ENCODE assay signal across 6 cellular contexts in the genomic region with DNA sequence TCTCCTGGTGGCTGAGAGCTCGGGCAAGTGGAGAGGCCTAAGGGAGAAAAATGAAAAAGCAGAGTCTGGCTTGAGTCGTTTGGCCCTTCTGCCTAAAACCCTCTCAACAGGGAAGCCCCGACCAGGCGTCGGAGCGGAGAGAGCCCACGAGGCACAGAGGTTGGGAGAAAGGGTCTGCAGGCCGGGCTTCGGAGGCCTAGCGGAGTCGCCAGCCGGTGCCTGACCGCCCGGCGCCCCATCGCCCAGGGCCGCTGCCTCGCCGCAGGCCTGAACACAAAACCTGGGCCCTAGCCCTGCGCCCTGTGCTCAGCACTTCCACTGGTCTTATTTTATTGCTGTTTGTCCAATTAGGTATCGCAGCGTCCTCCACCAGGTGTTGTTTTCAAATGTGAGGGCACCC.
A peak's percentile ranks its signal among the peaks of the same experiment; 100 is the strongest.
DNase-seq lines count a peak whose midpoint lies in the region; ATAC-seq and TF ChIP-seq lines count a peak whose summit lies in the region.
"Not testable (repeated sequence)": the region's sequence is repeated elsewhere in the genome, so short reads cannot be mapped to it uniquely, and the experiment has no call there.

No MANE protein-coding gene starts in this region.

- peaks cover 23% of the 10 kb centered on the region for H3K4me1 Mint-ChIP-seq in T-helper 17 cell
- H3K4me1 Mint-ChIP-seq in central memory CD8-positive, alpha-beta T cell, result peaks cover 70% of the 10 kb centered on the region
- peaks cover 34% of the 10 kb centered on the region for H3K4me1 Mint-ChIP-seq in memory B cell
- peaks cover 20 to 34% (median 31%) of the 10 kb centered on the region in 4 donors for H3K4me1 Mint-ChIP-seq in naive thymus-derived CD8-positive, alpha-beta T cell
- H3K4me1 Mint-ChIP-seq in stimulated activated naive B cell treated with anti-CD40 and anti-IgM and Interleukin-4, amounts not matched to agents 10 μg/mL and 1 μg/mL and 100 μg/mL, for 72 hours, result peaks cover 31 to 59% of the 10 kb centered on the region in 2 donors

- not testable (repeated sequence) for ATAC-seq in T-helper 17 cell; central memory CD8-positive, alpha-beta T cell (replicated peaks; ENCODE audit: extremely low read depth, poor library complexity, severe bottlenecking); memory B cell (ENCODE audit: low read depth); naive thymus-derived CD8-positive, alpha-beta T cell; stimulated activated naive B cell treated with anti-CD40 and anti-IgM and Interleukin-4, amounts not matched to agents 10 μg/mL and 1 μg/mL and 100 μg/mL, for 72 hours (replicated peaks)

- peak overlapping the region; percentile 33 for H3K4me3 Mint-ChIP-seq in T-helper 17 cell
- H3K4me3 Mint-ChIP-seq in central memory CD8-positive, alpha-beta T cell; memory B cell; stimulated activated naive B cell treated with anti-CD40 and anti-IgM and Interleukin-4, amounts not matched to agents 10 μg/mL and 1 μg/mL and 100 μg/mL, for 72 hours: not testable (repeated sequence)
- peak overlapping the region in 1 of 10 donors; percentile 49 for H3K4me3 Mint-ChIP-seq in naive thymus-derived CD8-positive, alpha-beta T cell

- in situ Hi-C loops in GM13977 (cut with MboI; ENCODE audit: low pct_unique_long_range_greater_than_20kb, low sequenced_read_pairs, unreplicated experiment), result not testable (repeated sequence)

- DNase-seq in GM13977 (ENCODE audit: low spot score), result peak; percentile 2
- DNase-seq in T-helper 17 cell; central memory CD8-positive, alpha-beta T cell (ENCODE audit: low spot score in 2 of 2); memory B cell (ENCODE audit: low spot score in 2 of 2); naive thymus-derived CD8-positive, alpha-beta T cell; stimulated activated naive B cell treated with anti-CD40 and anti-IgM and Interleukin-4, amounts not matched to agents 10 μg/mL and 1 μg/mL and 100 μg/mL, for 72 hours: not testable (repeated sequence)

- not testable (repeated sequence) for H3K9me3 Mint-ChIP-seq in central memory CD8-positive, alpha-beta T cell; memory B cell; stimulated activated naive B cell treated with anti-CD40 and anti-IgM and Interleukin-4, amounts not matched to agents 10 μg/mL and 1 μg/mL and 100 μg/mL, for 72 hours
- H3K9me3 Mint-ChIP-seq in naive thymus-derived CD8-positive, alpha-beta T cell, result peaks cover 0 to 33% (median 3%) of the 10 kb centered on the region in 9 donors

- not testable (repeated sequence) for TF ChIP-seq CTCF in GM13977 (IDR thresholded peaks at IDR 0.05; ENCODE audit: extremely low read depth, insufficient read depth, missing control alignments)

- H3K27ac Mint-ChIP-seq in T-helper 17 cell (peak overlapping the region; percentile 94), memory B cell (peak overlapping the region; percentile 64)
- H3K27ac Mint-ChIP-seq in central memory CD8-positive, alpha-beta T cell (ENCODE audit: low read depth), result peak overlapping the region; percentile 51
- H3K27ac Mint-ChIP-seq in naive thymus-derived CD8-positive, alpha-beta T cell, result peak overlapping the region in 7 of 10 donors; percentile 1 to 98 (median 81)
- H3K27ac Mint-ChIP-seq in stimulated activated naive B cell treated with anti-CD40 and anti-IgM and Interleukin-4, amounts not matched to agents 10 μg/mL and 1 μg/mL and 100 μg/mL, for 72 hours, result peak overlapping the region; percentile 42

- not testable (repeated sequence) for H3K36me3 Mint-ChIP-seq in T-helper 17 cell (ENCODE audit: low read depth); memory B cell; naive thymus-derived CD8-positive, alpha-beta T cell; stimulated activated naive B cell treated with anti-CD40 and anti-IgM and Interleukin-4, amounts not matched to agents 10 μg/mL and 1 μg/mL and 100 μg/mL, for 72 hours
- peaks cover 13% of the 10 kb centered on the region for H3K36me3 Mint-ChIP-seq in central memory CD8-positive, alpha-beta T cell (ENCODE audit: insufficient read depth)

- not testable (repeated sequence) for H3K27me3 Mint-ChIP-seq in T-helper 17 cell; central memory CD8-positive, alpha-beta T cell; memory B cell; naive thymus-derived CD8-positive, alpha-beta T cell; stimulated activated naive B cell treated with anti-CD40 and anti-IgM and Interleukin-4, amounts not matched to agents 10 μg/mL and 1 μg/mL and 100 μg/mL, for 72 hours

- POLR2A ChIA-PET in naive thymus-derived CD8-positive, alpha-beta T cell (lab: Charles Lee), result not testable (repeated sequence)

- not testable (repeated sequence) for H3K9me3 ChIP-seq in T-helper 17 cell (ENCODE audit: control insufficient read depth, low read length, poor library complexity, severe bottlenecking)

Comparison
In these comparisons a context has a peak if more than half of its experiments do, and no peak if none do; other contexts are left out.
1. H3K27ac Mint-ChIP-seq: peak in every context shown above with its lines; median percentile 94 in T-helper 17 cell; 81 in naive thymus-derived CD8-positive, alpha-beta T cell; 64 in memory B cell; 51 in central memory CD8-positive, alpha-beta T cell; 42 in stimulated activated naive B cell treated with anti-CD40 and anti-IgM and Interleukin-4, amounts not matched to agents 10 μg/mL and 1 μg/mL and 100 μg/mL, for 72 hours.